10 cellular contexts compared by ENCODE assay signal in genomic region chr12:50087995-50088394, GRCh38. TPM values are rescaled to one million over a fixed set of nuclear protein-coding genes. Genes with fewer than 3 reads are reported as not detected.
A peak's percentile ranks its signal among the peaks of the same experiment; 100 is the strongest.
DNase-seq lines count a peak whose midpoint lies in the region; ATAC-seq and TF ChIP-seq lines count a peak whose summit lies in the region.
"Had no signal": no experiment of that assay in that cellular context is flagged by ENCODE, and none has a peak within 500 bp of the region (broad histone marks: within the 10 kb centered on the region; RNA-seq: fewer than 3 reads in every experiment).

No MANE protein-coding gene starts in this region.

- CTCF ChIA-PET in activated CD4-positive, alpha-beta memory T cell treated with anti-CD3 and anti-CD28 coated beads for 36 hours (lab: Charles Lee), result interaction anchor here (0.6 to 9.3 kb wide), 23 partner anchors 8 to 196 kb away, joined by 3 to 138 read pairs (median 4); partner anchors contain the start of genes COX14 and LIMA1

- POLR2A ChIA-PET in activated CD4-positive, alpha-beta memory T cell treated with anti-CD3 and anti-CD28 coated beads for 36 hours (lab: Charles Lee), result interaction anchor here (1.1 kb wide), 1 partner anchor 24 kb away, joined by 3 read pairs; the partner anchor contains the start of gene COX14

- H3K9me3 Mint-ChIP-seq in activated T-cell treated with anti-CD3 and anti-CD28 coated beads, Interleukin-2, amount 50 U/mL, for 24 hours, result no peaks in the 10 kb centered on the region
- no peaks in the 10 kb centered on the region for H3K9me3 Mint-ChIP-seq in activated CD4-positive, alpha-beta memory T cell treated with anti-CD3 and anti-CD28 coated beads for 36 hours
- H3K9me3 Mint-ChIP-seq in stimulated activated effector memory CD8-positive, alpha-beta T cell treated with anti-CD3 and anti-CD28 coated beads, Interleukin-12 subunit alpha, Interleukin-12 subunit beta, amount 100 ng/mL, for 72 hours, result no peaks in the 10 kb centered on the region

- no peaks in the 10 kb centered on the region for H3K27me3 Mint-ChIP-seq in activated T-cell treated with anti-CD3 and anti-CD28 coated beads, Interleukin-2, amount 50 U/mL, for 24 hours
- no peaks in the 10 kb centered on the region for H3K27me3 Mint-ChIP-seq in activated CD4-positive, alpha-beta memory T cell treated with anti-CD3 and anti-CD28 coated beads for 36 hours

- peak overlapping the region; percentile 63 for H3K27ac Mint-ChIP-seq in activated T-cell treated with anti-CD3 and anti-CD28 coated beads, Interleukin-2, amount 50 U/mL, for 24 hours
- peak overlapping the region; percentile 82 for H3K27ac Mint-ChIP-seq in activated CD4-positive, alpha-beta memory T cell treated with anti-CD3 and anti-CD28 coated beads for 36 hours
- H3K27ac Mint-ChIP-seq in stimulated activated effector memory CD8-positive, alpha-beta T cell treated with anti-CD3 and anti-CD28 coated beads, Interleukin-12 subunit alpha, Interleukin-12 subunit beta, amount 100 ng/mL, for 72 hours, result peak overlapping the region; percentile 68

- intact Hi-C loops in activated CD4-positive, alpha-beta memory T cell treated with anti-CD3 and anti-CD28 coated beads for 36 hours (cut with micrococcal nuclease), result loop anchor here (5.0 kb wide), 1 partner anchor 224 kb away; no protein-coding TSS in a partner anchor

- no peak for TF ChIP-seq CTCF in fibroblast of pulmonary artery (IDR thresholded peaks at IDR 0.05; ENCODE audit: low read length, missing control alignments)

- peaks cover 74% of the 10 kb centered on the region for H3K36me3 Mint-ChIP-seq in activated T-cell treated with anti-CD3 and anti-CD28 coated beads, Interleukin-2, amount 50 U/mL, for 24 hours (ENCODE audit: low read depth)
- H3K36me3 Mint-ChIP-seq in activated CD4-positive, alpha-beta memory T cell treated with anti-CD3 and anti-CD28 coated beads for 36 hours, result peaks cover 24% of the 10 kb centered on the region
- H3K36me3 Mint-ChIP-seq in stimulated activated effector memory CD8-positive, alpha-beta T cell treated with anti-CD3 and anti-CD28 coated beads, Interleukin-12 subunit alpha, Interleukin-12 subunit beta, amount 100 ng/mL, for 72 hours, result peaks cover 65% of the 10 kb centered on the region

- peaks cover 40% of the 10 kb centered on the region for H3K4me1 Mint-ChIP-seq in activated T-cell treated with anti-CD3 and anti-CD28 coated beads, Interleukin-2, amount 50 U/mL, for 24 hours (ENCODE audit: low read depth)
- H3K4me1 Mint-ChIP-seq in activated CD4-positive, alpha-beta memory T cell treated with anti-CD3 and anti-CD28 coated beads for 36 hours (ENCODE audit: low read depth), result peaks cover 43% of the 10 kb centered on the region
- H3K4me1 Mint-ChIP-seq in stimulated activated effector memory CD8-positive, alpha-beta T cell treated with anti-CD3 and anti-CD28 coated beads, Interleukin-12 subunit alpha, Interleukin-12 subunit beta, amount 100 ng/mL, for 72 hours, result peaks cover 41% of the 10 kb centered on the region

- no peak for DNase-seq in activated T-cell treated with anti-CD3 and anti-CD28 coated beads, Interleukin-2, amount 50 U/mL, for 24 hours
- no peak for DNase-seq in activated T-cell treated with anti-CD3 and anti-CD28 coated beads, Interleukin-2, amount 50 U/mL, for 1 hour
- no peak for DNase-seq in activated CD4-positive, alpha-beta memory T cell treated with anti-CD3 and anti-CD28 coated beads for 36 hours
- DNase-seq in fibroblast of pulmonary artery (ENCODE audit: low read depth) (peak; percentile 82), Ammon's horn (ENCODE audit: low spot score) (no peak), Kasumi-1 (lab: John Stamatoyannopoulos, UW) (no peak)
- DNase-seq in stimulated activated effector memory CD8-positive, alpha-beta T cell treated with anti-CD3 and anti-CD28 coated beads, Interleukin-12 subunit alpha, Interleukin-12 subunit beta, amount 100 ng/mL, for 72 hours (ENCODE audit: low spot score in 2 of 2), result no peak

- no peak overlapping the region for H3K4me3 Mint-ChIP-seq in activated T-cell treated with anti-CD3 and anti-CD28 coated beads, Interleukin-2, amount 50 U/mL, for 24 hours
- no peak overlapping the region for H3K4me3 Mint-ChIP-seq in activated CD4-positive, alpha-beta memory T cell treated with anti-CD3 and anti-CD28 coated beads for 36 hours
- peak overlapping the region; percentile 11 for H3K4me3 Mint-ChIP-seq in stimulated activated effector memory CD8-positive, alpha-beta T cell treated with anti-CD3 and anti-CD28 coated beads, Interleukin-12 subunit alpha, Interleukin-12 subunit beta, amount 100 ng/mL, for 72 hours

- ATAC-seq in stimulated activated effector memory CD8-positive, alpha-beta T cell treated with anti-CD3 and anti-CD28 coated beads, Interleukin-12 subunit alpha, Interleukin-12 subunit beta, amount 100 ng/mL, for 72 hours, result no peak
- ATAC-seq in HG02938 (IDR thresholded peaks at IDR 0.05; ENCODE audit: unreplicated experiment), result no peak

- no peak overlapping the region for H3K4me3 ChIP-seq in fibroblast of pulmonary artery (replicated peaks; ENCODE audit: low read depth, low read length)
- H3K4me3 ChIP-seq: A549, tibial nerve had no signal

RNA-seq across cellular contexts. Expression of gene SMARCD1, which starts 2.9 kb away (rescaled TPM):
- total RNA-seq in activated CD4-positive, alpha-beta memory T cell treated with anti-CD3 and anti-CD28 coated beads for 36 hours, result 10 to 100 TPM; 56.1 to 56.3 TPM

RNA-seq across cellular contexts. Expression of gene GPD1, which starts 15.8 kb away (rescaled TPM):
- under 1 TPM; 0.10 to 0.34 TPM for total RNA-seq in activated CD4-positive, alpha-beta memory T cell treated with anti-CD3 and anti-CD28 coated beads for 36 hours

RNA-seq across cellular contexts. Expression of gene COX14, which starts 24.0 kb away (rescaled TPM):
- total RNA-seq in activated CD4-positive, alpha-beta memory T cell treated with anti-CD3 and anti-CD28 coated beads for 36 hours, result 10 to 100 TPM; 46.1 to 48.7 TPM

RNA-seq across cellular contexts. Expression of gene ASIC1, which starts 30.6 kb away (rescaled TPM):
- total RNA-seq in activated CD4-positive, alpha-beta memory T cell treated with anti-CD3 and anti-CD28 coated beads for 36 hours, result 1 to 10 TPM; 1.1 to 1.6 TPM
